In the genomic region with DNA sequence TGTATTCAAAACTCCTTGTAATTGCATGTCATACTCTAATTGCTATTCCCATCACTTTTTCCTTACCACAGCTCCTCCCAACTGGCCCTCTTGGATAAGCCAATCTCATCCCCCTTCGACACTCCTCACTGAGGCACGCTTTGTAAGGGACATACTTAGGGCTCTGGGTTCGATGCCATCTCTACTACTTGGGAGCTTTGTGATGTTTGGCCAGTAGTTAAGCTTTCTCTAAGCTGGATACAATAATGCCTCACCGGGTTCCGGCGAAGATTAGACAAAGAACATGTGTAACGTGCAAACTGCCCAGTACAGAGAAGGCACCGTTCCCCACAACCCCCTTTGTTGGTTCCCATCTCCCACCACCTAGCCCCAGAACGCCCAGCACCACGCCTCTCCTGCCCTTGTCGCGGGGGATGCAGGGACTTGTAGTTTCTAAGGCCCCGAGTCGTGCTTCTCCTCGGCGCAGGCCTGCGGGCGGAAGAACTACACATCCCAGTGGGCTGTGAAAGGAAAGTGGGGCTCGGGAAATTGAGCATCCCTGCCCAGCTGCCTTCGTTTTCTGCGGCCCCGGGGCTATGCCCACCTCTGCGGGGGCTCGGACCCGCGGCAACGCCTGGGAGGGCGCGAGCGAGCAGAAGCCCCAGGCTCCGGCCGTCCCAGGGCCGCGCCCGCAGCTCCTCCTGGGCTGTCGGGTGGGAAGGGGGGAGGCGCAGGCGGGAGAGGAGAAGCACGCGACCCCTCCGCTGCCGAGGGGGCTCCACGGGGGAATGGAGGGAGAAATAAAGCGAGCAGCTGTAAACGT, we compare ENCODE assay signal across 8 cellular contexts. TPM values are rescaled to one million over a fixed set of nuclear protein-coding genes. Genes with fewer than 3 reads are reported as not detected.
DNase-seq lines count a peak whose midpoint lies in the region; ATAC-seq and TF ChIP-seq lines count a peak whose summit lies in the region.

No MANE protein-coding gene starts in this region.

- ATAC-seq in GM19372 (IDR thresholded peaks at IDR 0.05; ENCODE audit: low read depth, unreplicated experiment) (peak; percentile 61), HG03520 (IDR thresholded peaks at IDR 0.05; ENCODE audit: unreplicated experiment) (peak; percentile 77)

- TF ChIP-seq CTCF in colonic mucosa (IDR thresholded peaks at IDR 0.05), result no peak

- H3K36me3 ChIP-seq in colonic mucosa, result no peaks in the 10 kb centered on the region

- intact Hi-C loops in colonic mucosa (cut with DNase I), result loop anchor here (5.0 kb wide), 2 partner anchors 58 to 217 kb away; a partner anchor contains a TSS

- DNase-seq in C1 segment of cervical spinal cord (lab: John Stamatoyannopoulos, UW) (peak; percentile 28 to 90 (median 87)), NCI-H526 (lab: John Stamatoyannopoulos, UW) (peak; percentile 93 to 97), colonic mucosa (peak; percentile 95), left kidney (ENCODE audit: low read depth, low spot score) (peak; percentile 98)
- DNase-seq in activated CD4-positive, alpha-beta T cell treated with anti-CD3 and anti-CD28 coated beads for 48 hours, result peak; percentile 92
- DNase-seq in stimulated activated CD4-positive, alpha-beta T cell treated with anti-CD3 and anti-CD28 coated beads, Interleukin-1b, Interleukin-23, amount 100 ng/mL, for 4 hours (ENCODE audit: low read depth in 2 of 2), result peak; percentile 76 to 80

- H3K27ac ChIP-seq in colonic mucosa, result peak overlapping the region; percentile 99

- H3K27me3 ChIP-seq in colonic mucosa, result no peaks in the 10 kb centered on the region

- H3K4me1 ChIP-seq in colonic mucosa, result no peaks in the 10 kb centered on the region

- H3K4me3 ChIP-seq in colonic mucosa, result peak overlapping the region; percentile 99

- no peaks in the 10 kb centered on the region for H3K9me3 ChIP-seq in colonic mucosa

- peak overlapping the region; percentile 90 to 92 for H3K9ac ChIP-seq in colonic mucosa (ENCODE audit: low read depth in 2 of 2, low read length in 2 of 2)

RNA-seq across cellular contexts. Expression of a gene that starts 1.1 kb away (rescaled TPM):
- total RNA-seq in colonic mucosa, result 10 to 100 TPM in 1 of 2 donors, 1 to 10 TPM in 1; 8.4 to 11.4 TPM

RNA-seq across cellular contexts. Expression of a gene that starts 56.5 kb away (rescaled TPM):
- 10 to 100 TPM; 10.8 to 11.9 TPM for total RNA-seq in colonic mucosa

Comparison
In these comparisons a context has a peak if more than half of its experiments do, and no peak if none do; other contexts are left out.
1. Peak in every context shown above with its lines: DNase-seq, ATAC-seq, H3K4me3 ChIP-seq and H3K27ac ChIP-seq.